In the genomic region with DNA sequence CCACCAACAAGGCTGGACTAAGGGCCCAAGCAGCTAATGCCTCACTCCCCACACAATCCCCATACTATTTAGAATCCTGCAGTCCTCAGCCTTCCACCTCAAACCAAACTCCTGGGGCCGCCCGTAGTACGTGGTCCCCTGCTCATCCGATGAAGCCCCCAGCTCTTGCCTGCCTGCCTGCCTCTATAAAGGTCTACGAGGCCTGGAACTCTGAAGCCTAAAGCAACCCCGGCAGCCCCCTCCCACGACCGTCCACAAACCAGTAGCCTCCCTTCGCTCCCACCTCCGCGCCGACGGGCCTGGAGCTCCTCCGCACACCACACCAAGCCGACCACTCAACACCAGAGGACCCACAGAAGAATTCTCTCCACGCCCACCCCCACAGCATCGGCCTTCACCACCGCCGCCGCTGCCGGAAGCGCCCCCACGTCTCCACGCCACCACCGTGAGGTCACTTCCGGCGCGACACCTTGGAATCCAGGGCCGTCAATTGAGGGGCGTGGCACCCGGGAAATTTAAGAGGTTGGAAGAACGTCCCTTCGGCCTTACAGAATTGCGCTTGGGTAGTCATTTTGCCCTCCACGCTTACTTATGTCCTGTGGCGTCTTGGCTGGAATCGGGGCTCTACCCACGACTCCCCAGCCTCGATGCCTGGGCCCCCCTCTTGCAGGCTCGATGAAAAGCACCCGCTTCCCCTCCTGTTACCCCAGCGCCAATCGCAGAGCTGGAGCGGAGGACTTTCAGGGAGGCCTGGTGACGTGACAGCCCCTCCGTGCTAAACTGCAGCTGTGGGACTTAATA, we compare ENCODE assay signal across 1 cellular context.
TF ChIP-seq lines count a peak whose summit lies in the region.

A gene with protein sequence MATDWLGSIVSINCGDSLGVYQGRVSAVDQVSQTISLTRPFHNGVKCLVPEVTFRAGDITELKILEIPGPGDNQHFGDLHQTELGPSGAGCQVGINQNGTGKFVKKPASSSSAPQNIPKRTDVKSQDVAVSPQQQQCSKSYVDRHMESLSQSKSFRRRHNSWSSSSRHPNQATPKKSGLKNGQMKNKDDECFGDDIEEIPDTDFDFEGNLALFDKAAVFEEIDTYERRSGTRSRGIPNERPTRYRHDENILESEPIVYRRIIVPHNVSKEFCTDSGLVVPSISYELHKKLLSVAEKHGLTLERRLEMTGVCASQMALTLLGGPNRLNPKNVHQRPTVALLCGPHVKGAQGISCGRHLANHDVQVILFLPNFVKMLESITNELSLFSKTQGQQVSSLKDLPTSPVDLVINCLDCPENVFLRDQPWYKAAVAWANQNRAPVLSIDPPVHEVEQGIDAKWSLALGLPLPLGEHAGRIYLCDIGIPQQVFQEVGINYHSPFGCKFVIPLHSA (minus strand): TSS at position 428 of the 801 bp plus-strand sequence. CDS start 20,900 bp downstream, outside the sequence.

TF ChIP-seq in H1, 55 proteins besides CTCF, POLR2A, EP300 and RAD21 (continues in another document):
- TF ChIP-seq NRF1 (IDR thresholded peaks at IDR 0.05; ENCODE audit: low read depth, low read length), result no peak
- TF ChIP-seq TAF7 (optimal IDR thresholded peaks at IDR 0.05; ENCODE audit: borderline replicate concordance, low read depth, low read length), result peak; percentile 57
- TF ChIP-seq KDM5A (IDR thresholded peaks at IDR 0.05; ENCODE audit: low read length), result peak; percentile 49; the same call in 1 of the 2 replicates
- no peak for TF ChIP-seq CEBPB (IDR thresholded peaks at IDR 0.05; ENCODE audit: low read depth, low read length)
- TF ChIP-seq SRF (IDR thresholded peaks at IDR 0.05; ENCODE audit: low read depth, low read length), result 0 out of 2 replicates have a peak, but pooled peaks have one; percentile 42
- no peak for TF ChIP-seq FOSL1 (IDR thresholded peaks at IDR 0.05; ENCODE audit: insufficient read depth, low read depth, low read length)
- TF ChIP-seq KDM1A (IDR thresholded peaks at IDR 0.05; ENCODE audit: borderline replicate concordance, low read length), result no peak
- no peak for TF ChIP-seq SP2 (IDR thresholded peaks at IDR 0.05; ENCODE audit: low read length)
- TF ChIP-seq SIN3A (conservative IDR thresholded peaks at IDR 0.05 in 1 of 2, IDR thresholded peaks at IDR 0.05 in 1 of 2; ENCODE audit: low read depth in 1 of 2, low read length in 2 of 2), result peak; percentile 88 to 97
- TF ChIP-seq, protein P1, sequence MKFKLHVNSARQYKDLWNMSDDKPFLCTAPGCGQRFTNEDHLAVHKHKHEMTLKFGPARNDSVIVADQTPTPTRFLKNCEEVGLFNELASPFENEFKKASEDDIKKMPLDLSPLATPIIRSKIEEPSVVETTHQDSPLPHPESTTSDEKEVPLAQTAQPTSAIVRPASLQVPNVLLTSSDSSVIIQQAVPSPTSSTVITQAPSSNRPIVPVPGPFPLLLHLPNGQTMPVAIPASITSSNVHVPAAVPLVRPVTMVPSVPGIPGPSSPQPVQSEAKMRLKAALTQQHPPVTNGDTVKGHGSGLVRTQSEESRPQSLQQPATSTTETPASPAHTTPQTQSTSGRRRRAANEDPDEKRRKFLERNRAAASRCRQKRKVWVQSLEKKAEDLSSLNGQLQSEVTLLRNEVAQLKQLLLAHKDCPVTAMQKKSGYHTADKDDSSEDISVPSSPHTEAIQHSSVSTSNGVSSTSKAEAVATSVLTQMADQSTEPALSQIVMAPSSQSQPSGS (IDR thresholded peaks at IDR 0.05; ENCODE audit: low read length), result no peak
- no peak for TF ChIP-seq TCF12 (IDR thresholded peaks at IDR 0.05; ENCODE audit: low read depth, low read length)
- no peak for TF ChIP-seq SIX5 (IDR thresholded peaks at IDR 0.05; ENCODE audit: low read depth, low read length)
- TF ChIP-seq GTF2F1 (IDR thresholded peaks at IDR 0.05; ENCODE audit: borderline replicate concordance, low read depth, low read length), result no peak
- TF ChIP-seq JUND (IDR thresholded peaks at IDR 0.05; ENCODE audit: low read length), result no peak; the same call in 1 of the 2 replicates
- TF ChIP-seq SP4 (IDR thresholded peaks at IDR 0.05; ENCODE audit: low read length), result no peak
- TF ChIP-seq YY1 (IDR thresholded peaks at IDR 0.05; ENCODE audit: low read depth, low read length), result no peak
- TF ChIP-seq TEAD4 (IDR thresholded peaks at IDR 0.05; ENCODE audit: low read depth, low read length), result peak; percentile 84
- peak; percentile 65 for TF ChIP-seq KDM4A (IDR thresholded peaks at IDR 0.05; ENCODE audit: low read depth, low read length, severe bottlenecking)
- TF ChIP-seq, protein P2, sequence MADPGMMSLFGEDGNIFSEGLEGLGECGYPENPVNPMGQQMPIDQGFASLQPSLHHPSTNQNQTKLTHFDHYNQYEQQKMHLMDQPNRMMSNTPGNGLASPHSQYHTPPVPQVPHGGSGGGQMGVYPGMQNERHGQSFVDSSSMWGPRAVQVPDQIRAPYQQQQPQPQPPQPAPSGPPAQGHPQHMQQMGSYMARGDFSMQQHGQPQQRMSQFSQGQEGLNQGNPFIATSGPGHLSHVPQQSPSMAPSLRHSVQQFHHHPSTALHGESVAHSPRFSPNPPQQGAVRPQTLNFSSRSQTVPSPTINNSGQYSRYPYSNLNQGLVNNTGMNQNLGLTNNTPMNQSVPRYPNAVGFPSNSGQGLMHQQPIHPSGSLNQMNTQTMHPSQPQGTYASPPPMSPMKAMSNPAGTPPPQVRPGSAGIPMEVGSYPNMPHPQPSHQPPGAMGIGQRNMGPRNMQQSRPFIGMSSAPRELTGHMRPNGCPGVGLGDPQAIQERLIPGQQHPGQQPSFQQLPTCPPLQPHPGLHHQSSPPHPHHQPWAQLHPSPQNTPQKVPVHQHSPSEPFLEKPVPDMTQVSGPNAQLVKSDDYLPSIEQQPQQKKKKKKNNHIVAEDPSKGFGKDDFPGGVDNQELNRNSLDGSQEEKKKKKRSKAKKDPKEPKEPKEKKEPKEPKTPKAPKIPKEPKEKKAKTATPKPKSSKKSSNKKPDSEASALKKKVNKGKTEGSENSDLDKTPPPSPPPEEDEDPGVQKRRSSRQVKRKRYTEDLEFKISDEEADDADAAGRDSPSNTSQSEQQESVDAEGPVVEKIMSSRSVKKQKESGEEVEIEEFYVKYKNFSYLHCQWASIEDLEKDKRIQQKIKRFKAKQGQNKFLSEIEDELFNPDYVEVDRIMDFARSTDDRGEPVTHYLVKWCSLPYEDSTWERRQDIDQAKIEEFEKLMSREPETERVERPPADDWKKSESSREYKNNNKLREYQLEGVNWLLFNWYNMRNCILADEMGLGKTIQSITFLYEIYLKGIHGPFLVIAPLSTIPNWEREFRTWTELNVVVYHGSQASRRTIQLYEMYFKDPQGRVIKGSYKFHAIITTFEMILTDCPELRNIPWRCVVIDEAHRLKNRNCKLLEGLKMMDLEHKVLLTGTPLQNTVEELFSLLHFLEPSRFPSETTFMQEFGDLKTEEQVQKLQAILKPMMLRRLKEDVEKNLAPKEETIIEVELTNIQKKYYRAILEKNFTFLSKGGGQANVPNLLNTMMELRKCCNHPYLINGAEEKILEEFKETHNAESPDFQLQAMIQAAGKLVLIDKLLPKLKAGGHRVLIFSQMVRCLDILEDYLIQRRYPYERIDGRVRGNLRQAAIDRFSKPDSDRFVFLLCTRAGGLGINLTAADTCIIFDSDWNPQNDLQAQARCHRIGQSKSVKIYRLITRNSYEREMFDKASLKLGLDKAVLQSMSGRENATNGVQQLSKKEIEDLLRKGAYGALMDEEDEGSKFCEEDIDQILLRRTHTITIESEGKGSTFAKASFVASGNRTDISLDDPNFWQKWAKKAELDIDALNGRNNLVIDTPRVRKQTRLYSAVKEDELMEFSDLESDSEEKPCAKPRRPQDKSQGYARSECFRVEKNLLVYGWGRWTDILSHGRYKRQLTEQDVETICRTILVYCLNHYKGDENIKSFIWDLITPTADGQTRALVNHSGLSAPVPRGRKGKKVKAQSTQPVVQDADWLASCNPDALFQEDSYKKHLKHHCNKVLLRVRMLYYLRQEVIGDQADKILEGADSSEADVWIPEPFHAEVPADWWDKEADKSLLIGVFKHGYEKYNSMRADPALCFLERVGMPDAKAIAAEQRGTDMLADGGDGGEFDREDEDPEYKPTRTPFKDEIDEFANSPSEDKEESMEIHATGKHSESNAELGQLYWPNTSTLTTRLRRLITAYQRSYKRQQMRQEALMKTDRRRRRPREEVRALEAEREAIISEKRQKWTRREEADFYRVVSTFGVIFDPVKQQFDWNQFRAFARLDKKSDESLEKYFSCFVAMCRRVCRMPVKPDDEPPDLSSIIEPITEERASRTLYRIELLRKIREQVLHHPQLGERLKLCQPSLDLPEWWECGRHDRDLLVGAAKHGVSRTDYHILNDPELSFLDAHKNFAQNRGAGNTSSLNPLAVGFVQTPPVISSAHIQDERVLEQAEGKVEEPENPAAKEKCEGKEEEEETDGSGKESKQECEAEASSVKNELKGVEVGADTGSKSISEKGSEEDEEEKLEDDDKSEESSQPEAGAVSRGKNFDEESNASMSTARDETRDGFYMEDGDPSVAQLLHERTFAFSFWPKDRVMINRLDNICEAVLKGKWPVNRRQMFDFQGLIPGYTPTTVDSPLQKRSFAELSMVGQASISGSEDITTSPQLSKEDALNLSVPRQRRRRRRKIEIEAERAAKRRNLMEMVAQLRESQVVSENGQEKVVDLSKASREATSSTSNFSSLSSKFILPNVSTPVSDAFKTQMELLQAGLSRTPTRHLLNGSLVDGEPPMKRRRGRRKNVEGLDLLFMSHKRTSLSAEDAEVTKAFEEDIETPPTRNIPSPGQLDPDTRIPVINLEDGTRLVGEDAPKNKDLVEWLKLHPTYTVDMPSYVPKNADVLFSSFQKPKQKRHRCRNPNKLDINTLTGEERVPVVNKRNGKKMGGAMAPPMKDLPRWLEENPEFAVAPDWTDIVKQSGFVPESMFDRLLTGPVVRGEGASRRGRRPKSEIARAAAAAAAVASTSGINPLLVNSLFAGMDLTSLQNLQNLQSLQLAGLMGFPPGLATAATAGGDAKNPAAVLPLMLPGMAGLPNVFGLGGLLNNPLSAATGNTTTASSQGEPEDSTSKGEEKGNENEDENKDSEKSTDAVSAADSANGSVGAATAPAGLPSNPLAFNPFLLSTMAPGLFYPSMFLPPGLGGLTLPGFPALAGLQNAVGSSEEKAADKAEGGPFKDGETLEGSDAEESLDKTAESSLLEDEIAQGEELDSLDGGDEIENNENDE (IDR thresholded peaks at IDR 0.05; ENCODE audit: insufficient replicate concordance, low read length), result no peak
- TF ChIP-seq CHD2 (IDR thresholded peaks at IDR 0.05; ENCODE audit: low read length), result no peak
- TF ChIP-seq GABPA (IDR thresholded peaks at IDR 0.05; ENCODE audit: borderline replicate concordance, insufficient read depth, low read length), result peak; percentile 95
- no peak for TF ChIP-seq CTBP2 (IDR thresholded peaks at IDR 0.05; ENCODE audit: borderline replicate concordance, insufficient read depth, insufficient read length, low read length)
- no peak for TF ChIP-seq RNF2 (IDR thresholded peaks at IDR 0.05; ENCODE audit: borderline replicate concordance, low read depth, low read length, missing control alignments, poor library complexity, severe bottlenecking)
- TF ChIP-seq SAP30 (IDR thresholded peaks at IDR 0.05; ENCODE audit: insufficient read depth, insufficient replicate concordance, low read length), result peak; percentile 98
- TF ChIP-seq RFX5 (IDR thresholded peaks at IDR 0.05; ENCODE audit: borderline replicate concordance, low read depth, low read length), result no peak
- TF ChIP-seq ASH2L (IDR thresholded peaks at IDR 0.05; ENCODE audit: low read length), result peak; percentile 94
- TF ChIP-seq HDAC6 (IDR thresholded peaks at IDR 0.05; ENCODE audit: low read depth, low read length), result no peak
- TF ChIP-seq RBBP5 (IDR thresholded peaks at IDR 0.05; ENCODE audit: borderline replicate concordance, low read depth, low read length), result peak; percentile 54; the same call in 1 of the 2 replicates
- TF ChIP-seq EZH2 (IDR thresholded peaks at IDR 0.05; ENCODE audit: low read depth, low read length, severe bottlenecking), result no peak
- TF ChIP-seq, protein P3, sequence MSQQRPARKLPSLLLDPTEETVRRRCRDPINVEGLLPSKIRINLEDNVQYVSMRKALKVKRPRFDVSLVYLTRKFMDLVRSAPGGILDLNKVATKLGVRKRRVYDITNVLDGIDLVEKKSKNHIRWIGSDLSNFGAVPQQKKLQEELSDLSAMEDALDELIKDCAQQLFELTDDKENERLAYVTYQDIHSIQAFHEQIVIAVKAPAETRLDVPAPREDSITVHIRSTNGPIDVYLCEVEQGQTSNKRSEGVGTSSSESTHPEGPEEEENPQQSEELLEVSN (IDR thresholded peaks at IDR 0.05), result no peak
- peak; percentile 52 to 91; a peak in 2 of 4 replicates for TF ChIP-seq HDAC2 (IDR thresholded peaks at IDR 0.05; ENCODE audit: borderline replicate concordance in 1 of 2, low read depth in 2 of 2, low read length in 2 of 2)
- TF ChIP-seq POU5F1 (IDR thresholded peaks at IDR 0.05; ENCODE audit: low read depth, low read length), result no peak
- TF ChIP-seq CBX8 (IDR thresholded peaks at IDR 0.05; ENCODE audit: borderline replicate concordance, low read depth, low read length), result no peak
- no peak for TF ChIP-seq CBX5 (IDR thresholded peaks at IDR 0.05; ENCODE audit: low read depth, low read length)
- no peak for TF ChIP-seq BRCA1 (IDR thresholded peaks at IDR 0.05; ENCODE audit: low read depth, low read length)
- TF ChIP-seq MAFK (IDR thresholded peaks at IDR 0.05; ENCODE audit: low read depth, low read length), result no peak
- no peak for TF ChIP-seq RXRA (IDR thresholded peaks at IDR 0.05; ENCODE audit: insufficient read depth, low read depth, low read length)
- TF ChIP-seq PHF8 (conservative IDR thresholded peaks at IDR 0.05; ENCODE audit: low read depth, low read length), result peak; percentile 93
- TF ChIP-seq CREB1 (IDR thresholded peaks at IDR 0.05), result peak; percentile 96
- TF ChIP-seq SIRT6 (IDR thresholded peaks at IDR 0.05; ENCODE audit: low read length), result no peak
- no peak for TF ChIP-seq BACH1 (IDR thresholded peaks at IDR 0.05; ENCODE audit: low read length)
- TF ChIP-seq BCL11A (IDR thresholded peaks at IDR 0.05; ENCODE audit: low read depth in 2 of 2, low read length in 2 of 2), result no peak
- TF ChIP-seq, protein P4, sequence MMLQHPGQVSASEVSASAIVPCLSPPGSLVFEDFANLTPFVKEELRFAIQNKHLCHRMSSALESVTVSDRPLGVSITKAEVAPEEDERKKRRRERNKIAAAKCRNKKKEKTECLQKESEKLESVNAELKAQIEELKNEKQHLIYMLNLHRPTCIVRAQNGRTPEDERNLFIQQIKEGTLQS (IDR thresholded peaks at IDR 0.05; ENCODE audit: insufficient read depth, low read depth, low read length), result peak; percentile 65; the same call in 1 of the 2 replicates
- no peak for TF ChIP-seq SUZ12 (IDR thresholded peaks at IDR 0.05; ENCODE audit: low read length)
- TF ChIP-seq NANOG (IDR thresholded peaks at IDR 0.05; ENCODE audit: insufficient read depth, low read depth, low read length, poor library complexity, severe bottlenecking), result no peak
- TF ChIP-seq JUN (IDR thresholded peaks at IDR 0.05; ENCODE audit: low read depth, low read length), result 0 out of 2 replicates have a peak, but pooled peaks have one; percentile 1
- TF ChIP-seq POLR2AphosphoS5 (IDR thresholded peaks at IDR 0.05; ENCODE audit: low read depth, low read length), result peak; percentile 62
- TF ChIP-seq SP1 (IDR thresholded peaks at IDR 0.05; ENCODE audit: low read depth, low read length), result 0 out of 2 replicates have a peak, but pooled peaks have one; percentile 41
- TF ChIP-seq EGR1 (IDR thresholded peaks at IDR 0.05; ENCODE audit: borderline replicate concordance, low read depth, low read length), result 0 out of 2 replicates have a peak, but pooled peaks have one; percentile 25
- TF ChIP-seq TAF1 (IDR thresholded peaks at IDR 0.05; ENCODE audit: low read depth, low read length), result peak; percentile 74; the same call in 1 of the 2 replicates
- no peak for TF ChIP-seq ZNF274 (IDR thresholded peaks at IDR 0.05; ENCODE audit: borderline replicate concordance, extremely low read depth, low read length)
- TF ChIP-seq, protein P5, sequence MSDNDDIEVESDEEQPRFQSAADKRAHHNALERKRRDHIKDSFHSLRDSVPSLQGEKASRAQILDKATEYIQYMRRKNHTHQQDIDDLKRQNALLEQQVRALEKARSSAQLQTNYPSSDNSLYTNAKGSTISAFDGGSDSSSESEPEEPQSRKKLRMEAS (IDR thresholded peaks at IDR 0.05), result peak; percentile 56; the same call in 1 of the 2 replicates
